In genomic region chr1:45266151-45266801, GRCh38 we compare ENCODE assay signal across 11 cellular contexts. TPM values are rescaled to one million over a fixed set of nuclear protein-coding genes. Genes with fewer than 3 reads are reported as not detected.
A peak's percentile ranks its signal among the peaks of the same experiment; 100 is the strongest.
DNase-seq lines count a peak whose midpoint lies in the region; ATAC-seq and TF ChIP-seq lines count a peak whose summit lies in the region.
"Had no signal": no experiment of that assay in that cellular context is flagged by ENCODE, and none has a peak within 500 bp of the region (broad histone marks: within the 10 kb centered on the region; RNA-seq: fewer than 3 reads in every experiment).

No MANE protein-coding gene starts in this region.

- no peak overlapping the region for H4K5ac ChIP-seq in H9 (ENCODE audit: insufficient read length, low read depth, low read length)

- no peak overlapping the region for H3K23ac ChIP-seq in H9 (ENCODE audit: insufficient read length, low read depth, low read length)

- H3K79me1 ChIP-seq in H9 (ENCODE audit: insufficient read depth, low read depth, low read length, poor library complexity, severe bottlenecking): no peaks in the 10 kb centered on the region

- no peak overlapping the region for H4K8ac ChIP-seq in H9 (replicated peaks; ENCODE audit: insufficient read length, low read depth, low read length)

- H3K27ac ChIP-seq in ACC112 (ENCODE audit: low read depth, low read length) (peak overlapping the region; percentile 74), H9 (ENCODE audit: insufficient read length, low read depth, low read length) (no peak overlapping the region)
- H3K27ac ChIP-seq: neutrophil had no signal

- H3K9me3 ChIP-seq in H9 (ENCODE audit: control insufficient read depth, low read depth, low read length): no peaks in the 10 kb centered on the region
- H3K9me3 ChIP-seq: neutrophil had no signal

- no peak overlapping the region for H2BK15ac ChIP-seq in H9 (ENCODE audit: low read depth, low read length)

- no peak overlapping the region for H3K4me3 Mint-ChIP-seq in H9
- H3K4me3 Mint-ChIP-seq: CD4-positive, CD25-positive, alpha-beta regulatory T cell had no signal

- H2AFZ ChIP-seq in ACC112 (ENCODE audit: low read length, unreplicated experiment): peak overlapping the region; percentile 63
- no peak overlapping the region for H2AFZ ChIP-seq in H9 (ENCODE audit: low read length)

- H3K9ac ChIP-seq in H9 (ENCODE audit: extremely low read depth, insufficient read length, low read length): no peak overlapping the region

- H2AK5ac ChIP-seq in H9 (ENCODE audit: insufficient read length, low read length): no peak overlapping the region

- peaks cover 6% of the 10 kb centered on the region; the same call in 1 of the 2 replicates for H3K27me3 Mint-ChIP-seq in H9 (ENCODE audit: low read depth)

- H3K4me1 ChIP-seq in ACC112 (ENCODE audit: control insufficient read depth, insufficient read depth, low read length, unreplicated experiment): peaks cover 19% of the 10 kb centered on the region
- H3K4me1 ChIP-seq in H9 (ENCODE audit: insufficient read depth, low read length): no peaks in the 10 kb centered on the region

- H3K4me2 ChIP-seq in H9 (ENCODE audit: insufficient read depth, insufficient read length, low read length): no peak overlapping the region

- H3K18ac ChIP-seq in H9 (ENCODE audit: insufficient read length, low read depth, low read length): no peak overlapping the region

- H3K56ac ChIP-seq in H9 (ENCODE audit: insufficient read length, low read depth, low read length): no peak overlapping the region

- H3K14ac ChIP-seq in H9 (ENCODE audit: insufficient read depth, low read length): no peak overlapping the region

- H3K36me3 ChIP-seq in ACC112 (ENCODE audit: insufficient read depth, low read length): no peaks in the 10 kb centered on the region
- H3K36me3 ChIP-seq: neutrophil had no signal

- WGBS in H9 (ENCODE audit: extremely low coverage, insufficient read length, low lambda C conversion rate): no CpG with 5 or more reads among the region's 7 CpGs

- H3K23me2 ChIP-seq in H9 (ENCODE audit: insufficient read length, low read depth, low read length, poor library complexity, severe bottlenecking): no peaks in the 10 kb centered on the region

- no peaks in the 10 kb centered on the region; a peak in 1 of 4 replicates for H3K4me1 Mint-ChIP-seq in H9
- H3K4me1 Mint-ChIP-seq: CD4-positive, CD25-positive, alpha-beta regulatory T cell had no signal

- H2BK20ac ChIP-seq in H9 (ENCODE audit: low read depth, low read length, poor library complexity, severe bottlenecking): no peak overlapping the region

- no peak for TF ChIP-seq POLR2A in erythroblast (IDR thresholded peaks at IDR 0.05; ENCODE audit: low read length)

- peaks cover 17 to 18% of the 10 kb centered on the region in 2 experiments; a peak in 4 of 5 replicates for H3K9me3 Mint-ChIP-seq in H9

- no peak overlapping the region for H3K4ac ChIP-seq in H9 (ENCODE audit: low read depth, low read length)

- H3K79me2 ChIP-seq in ACC112 (ENCODE audit: control insufficient read depth, insufficient read depth, low read length, unreplicated experiment) (no peaks in the 10 kb centered on the region), H9 (ENCODE audit: insufficient read depth, low read length) (no peaks in the 10 kb centered on the region)

- TF ChIP-seq CTCF in H9 (conservative IDR thresholded peaks at IDR 0.05): no peak

- ATAC-seq in GM21723 (IDR thresholded peaks at IDR 0.05; ENCODE audit: unreplicated experiment) (no peak), GM21737 (IDR thresholded peaks at IDR 0.05; ENCODE audit: unreplicated experiment) (no peak), HG03139 (IDR thresholded peaks at IDR 0.05; ENCODE audit: unreplicated experiment) (no peak)

- no peak overlapping the region for H3K4me3 ChIP-seq in ACC112 (ENCODE audit: low read depth, low read length)

- H2BK5ac ChIP-seq in H9 (ENCODE audit: insufficient read length, low read length): no peak overlapping the region

- no peak overlapping the region for H4K91ac ChIP-seq in H9 (ENCODE audit: insufficient read length, low read depth, low read length)

- H3K27me3 ChIP-seq in ACC112 (ENCODE audit: insufficient read depth, low read length): no peaks in the 10 kb centered on the region
- H3K27me3 ChIP-seq in H9 (ENCODE audit: insufficient read depth, low read length): no peaks in the 10 kb centered on the region
- H3K27me3 ChIP-seq: neutrophil had no signal

- H2BK12ac ChIP-seq in H9 (ENCODE audit: insufficient read length, low read depth, low read length): no peak overlapping the region

- DNase-seq in NCI-H226 (peak; percentile 83), erythroblast (lab: John Stamatoyannopoulos, UW) (peak; percentile 9 to 18), myocyte (ENCODE audit: low read depth) (peak; percentile 62), H9 (no peak)
- DNase-seq: CD4-positive, CD25-positive, alpha-beta regulatory T cell; central memory CD4-positive, alpha-beta T cell had no signal

- H3K36me3 Mint-ChIP-seq in H9 (ENCODE audit: insufficient read depth in 1 of 3, low read depth in 3 of 3): peaks cover 0 to 5% (median 3%) of the 10 kb centered on the region in 3 experiments; a peak in 4 of 7 replicates
- H3K36me3 Mint-ChIP-seq: CD4-positive, CD25-positive, alpha-beta regulatory T cell had no signal

- H3T11ph ChIP-seq in H9 (ENCODE audit: low read length): no peak overlapping the region

- H3K27ac Mint-ChIP-seq in H9: no peak overlapping the region
- H3K27ac Mint-ChIP-seq: CD4-positive, CD25-positive, alpha-beta regulatory T cell had no signal

- H4K20me1 ChIP-seq in H9 (ENCODE audit: control insufficient read depth, insufficient read depth, insufficient read length): no peaks in the 10 kb centered on the region

- H2BK120ac ChIP-seq in H9 (ENCODE audit: low read depth, low read length, poor library complexity, severe bottlenecking): no peak overlapping the region

RNA-seq across cellular contexts. Expression of gene ZSWIM5, which starts 59.9 kb away (rescaled TPM):
- 0.05 TPM in 1 of 2 replicates, not detected in the other for total RNA-seq in myocyte
- 0.05 TPM for polyA plus RNA-seq in myocyte (2012)
- 3.4 and 3.5 TPM in 2 replicates for total RNA-seq in H9 (2021)
